In genomic region chr1:244322791-244323521, GRCh38 we compare ENCODE assay signal across 1 cellular context.
TF ChIP-seq lines count a peak whose summit lies in the region.

No MANE protein-coding gene starts in this region.

TF ChIP-seq in K562, 482 proteins besides CTCF, POLR2A, EP300 and RAD21 (continued from another document and continues in another):
- 0 out of 2 replicates have a peak, but pooled peaks have one; percentile 32 for TF ChIP-seq EP400 (IDR thresholded peaks at IDR 0.05)
- TF ChIP-seq CSDE1 (IDR thresholded peaks at IDR 0.05): peak in 1 of 2 experiments; percentile 48; a peak in 1 of 4 replicates
- no peak for TF ChIP-seq WHSC1 (IDR thresholded peaks at IDR 0.05; ENCODE audit: low read length)
- TF ChIP-seq HDAC3 (IDR thresholded peaks at IDR 0.05; ENCODE audit: borderline replicate concordance, partially characterized antibody): no peak
- TF ChIP-seq CREB1 (IDR thresholded peaks at IDR 0.05): 0 out of 2 replicates have a peak, but pooled peaks have one; percentile 13
- TF ChIP-seq CREB1 (CRISPR knock-in tag; IDR thresholded peaks at IDR 0.05): no peak
- TF ChIP-seq ZFP30 (CRISPR knock-in tag; IDR thresholded peaks at IDR 0.05; ENCODE audit: borderline replicate concordance): no peak
- no peak for TF ChIP-seq USF2 (CRISPR knock-in tag; IDR thresholded peaks at IDR 0.05)
- TF ChIP-seq HNRNPUL1 (IDR thresholded peaks at IDR 0.05; ENCODE audit: low read length): no peak
- TF ChIP-seq NUFIP1 (IDR thresholded peaks at IDR 0.05; ENCODE audit: partially characterized antibody): peak; percentile 31
- no peak for TF ChIP-seq ZBTB40 (IDR thresholded peaks at IDR 0.05)
- no peak for TF ChIP-seq ZBTB40 (CRISPR knock-in tag; IDR thresholded peaks at IDR 0.05)
- TF ChIP-seq KLF6 (CRISPR knock-in tag; IDR thresholded peaks at IDR 0.05; ENCODE audit: borderline replicate concordance): no peak
- TF ChIP-seq ZNF609 (CRISPR knock-in tag; IDR thresholded peaks at IDR 0.05; ENCODE audit: borderline replicate concordance): no peak
- TF ChIP-seq SAFB (IDR thresholded peaks at IDR 0.05; ENCODE audit: borderline replicate concordance, low read depth, low read length): no peak
- no peak for TF ChIP-seq SMC3 (conservative IDR thresholded peaks at IDR 0.05; ENCODE audit: insufficient read depth, low read depth, low read length)
- TF ChIP-seq ZBTB5 (IDR thresholded peaks at IDR 0.05): no peak
- no peak for TF ChIP-seq POU5F1 (IDR thresholded peaks at IDR 0.05; ENCODE audit: borderline replicate concordance, low read depth, low read length, partially characterized antibody)
- TF ChIP-seq HMGXB4 (CRISPR knock-in tag; IDR thresholded peaks at IDR 0.05): no peak
- no peak for TF ChIP-seq KLF16 (IDR thresholded peaks at IDR 0.05)
- TF ChIP-seq HNRNPLL (IDR thresholded peaks at IDR 0.05; ENCODE audit: low read depth, low read length, poor library complexity, severe bottlenecking): no peak
- no peak for TF ChIP-seq TCF7 (IDR thresholded peaks at IDR 0.05; ENCODE audit: borderline replicate concordance)
- TF ChIP-seq VEZF1 (CRISPR knock-in tag; IDR thresholded peaks at IDR 0.05): no peak
- TF ChIP-seq ZNF512 (tag; IDR thresholded peaks at IDR 0.05): no peak
- TF ChIP-seq ZNF347 (CRISPR knock-in tag; IDR thresholded peaks at IDR 0.05; ENCODE audit: low read depth): no peak
- TF ChIP-seq SNAPC5 (CRISPR knock-in tag; IDR thresholded peaks at IDR 0.05): no peak
- no peak for TF ChIP-seq ZNF57 (CRISPR knock-in tag; IDR thresholded peaks at IDR 0.05)
- TF ChIP-seq MEF2A (IDR thresholded peaks at IDR 0.05; ENCODE audit: control insufficient read depth, low read depth, low read length): no peak
- no peak for TF ChIP-seq CAMTA2 (CRISPR knock-in tag; conservative IDR thresholded peaks at IDR 0.05)
- no peak for TF ChIP-seq THRAP3 (IDR thresholded peaks at IDR 0.05; ENCODE audit: borderline replicate concordance)
- TF ChIP-seq PHF8 (IDR thresholded peaks at IDR 0.05; ENCODE audit: borderline replicate concordance, low read length): peak; percentile 12; the same call in 1 of the 2 replicates
- TF ChIP-seq BRCA1 (IDR thresholded peaks at IDR 0.05): no peak
- TF ChIP-seq BRCA1 (CRISPR knock-in tag; IDR thresholded peaks at IDR 0.05): no peak
- TF ChIP-seq SLC30A9 (CRISPR knock-in tag; IDR thresholded peaks at IDR 0.05): no peak
- no peak for TF ChIP-seq TFAM (CRISPR knock-in tag; conservative IDR thresholded peaks at IDR 0.05)
- no peak for TF ChIP-seq ZNF778 (CRISPR knock-in tag; IDR thresholded peaks at IDR 0.05)
- no peak for TF ChIP-seq PCBP1 (IDR thresholded peaks at IDR 0.05; ENCODE audit: low read depth, low read length, poor library complexity, severe bottlenecking)
- TF ChIP-seq SP1 (CRISPR knock-in tag; IDR thresholded peaks at IDR 0.05): peak; percentile 31
- TF ChIP-seq FOXJ2 (tag; IDR thresholded peaks at IDR 0.05): peak; percentile 62; the same call in 1 of the 2 replicates
- no peak for TF ChIP-seq ZNF695 (CRISPR knock-in tag; IDR thresholded peaks at IDR 0.05)
- TF ChIP-seq TCF15 (CRISPR knock-in tag; IDR thresholded peaks at IDR 0.05): no peak
- TF ChIP-seq E2F3 (CRISPR knock-in tag; IDR thresholded peaks at IDR 0.05): no peak
- no peak for TF ChIP-seq SMARCA5 (IDR thresholded peaks at IDR 0.05)
